ENCODE assay signal across 30 cellular contexts in genomic region chr11:87391501-87391900, GRCh38.
"Had no signal": no experiment of that assay in that cellular context is flagged by ENCODE, and none has a peak within 500 bp of the region (broad histone marks: within the 10 kb centered on the region; RNA-seq: fewer than 3 reads in every experiment).

No MANE protein-coding gene starts in this region.

- ATAC-seq: activated T-helper 17 cell treated with anti-CD3 and anti-CD28 coated beads, Interleukin-2, amount 50 U/mL, for 72 hours; left lung; right lobe of liver; SK-N-SH treated with all-trans-retinoic acid at 6 μM for 48 hours; stimulated activated naive CD8-positive, alpha-beta T cell treated with anti-CD3 and anti-CD28 coated beads, Interleukin-15, Interleukin-2, amounts not matched to agents 100 U/mL and 50 U/mL, for 24 hours; T-helper 17 cell had no signal

- H3K9me3 Mint-ChIP-seq: activated CD4-positive, alpha-beta memory T cell treated with anti-CD3 and anti-CD28 coated beads, Interleukin-2, amount 10 ng/mL, durations not matched to agents 7 days and 5 days; type B pancreatic cell had no signal

- H3K36me3 Mint-ChIP-seq: type B pancreatic cell had no signal

- H3K27me3 Mint-ChIP-seq: T-helper 17 cell, type B pancreatic cell had no signal

- H3K9me3 ChIP-seq: right lobe of liver, thoracic aorta had no signal

- H3K4me1 ChIP-seq: left lung, parathyroid adenoma, uterus had no signal

- H3K4me3 ChIP-seq: coronary artery, dorsolateral prefrontal cortex, heart left ventricle, left lung, right lobe of liver, skin epidermis, thoracic aorta, uterus had no signal

- H3K4me3 Mint-ChIP-seq: activated CD4-positive, alpha-beta memory T cell treated with anti-CD3 and anti-CD28 coated beads, Interleukin-2, amount 10 ng/mL, durations not matched to agents 7 days and 5 days; activated CD4-positive, alpha-beta T cell treated with anti-CD3 and anti-CD28 coated beads, Interleukin-2, amount 10 ng/mL, durations not matched to agents 7 days and 5 days; activated T-cell treated with anti-CD3 and anti-CD28 coated beads, Interleukin-2, amount 50 U/mL, for 24 hours; activated T-helper 17 cell treated with anti-CD3 and anti-CD28 coated beads, Interleukin-2, amount 50 U/mL, for 72 hours; T-helper 17 cell; type B pancreatic cell had no signal

- H3K27ac Mint-ChIP-seq: activated CD4-positive, alpha-beta memory T cell treated with anti-CD3 and anti-CD28 coated beads, Interleukin-2, amount 10 ng/mL, durations not matched to agents 7 days and 5 days; activated CD4-positive, alpha-beta T cell treated with anti-CD3 and anti-CD28 coated beads, Interleukin-2, amount 10 ng/mL, durations not matched to agents 7 days and 5 days; activated T-cell treated with anti-CD3 and anti-CD28 coated beads, Interleukin-2, amount 50 U/mL, for 24 hours; activated T-helper 17 cell treated with anti-CD3 and anti-CD28 coated beads, Interleukin-2, amount 50 U/mL, for 72 hours; T-helper 17 cell; type B pancreatic cell had no signal

- H3K4me1 Mint-ChIP-seq: activated CD4-positive, alpha-beta memory T cell treated with anti-CD3 and anti-CD28 coated beads, Interleukin-2, amount 10 ng/mL, durations not matched to agents 7 days and 5 days; activated CD4-positive, alpha-beta T cell treated with anti-CD3 and anti-CD28 coated beads, Interleukin-2, amount 10 ng/mL, durations not matched to agents 7 days and 5 days; activated T-helper 17 cell treated with anti-CD3 and anti-CD28 coated beads, Interleukin-2, amount 50 U/mL, for 72 hours; T-helper 17 cell had no signal

- H3K9ac ChIP-seq: parathyroid adenoma had no signal

- DNase-seq: activated CD4-positive, alpha-beta memory T cell treated with anti-CD3 and anti-CD28 coated beads, Interleukin-2, amount 10 ng/mL, durations not matched to agents 7 days and 5 days; activated CD4-positive, alpha-beta T cell treated with anti-CD3 and anti-CD28 coated beads for 1 hour; activated CD4-positive, alpha-beta T cell treated with anti-CD3 and anti-CD28 coated beads, Interleukin-2, amount 10 ng/mL, durations not matched to agents 7 days and 5 days; activated CD8-positive, alpha-beta memory T cell treated with anti-CD3 and anti-CD28 coated beads, Interleukin-2, amount 50 U/mL, for 48 hours; activated gamma-delta T cell treated with Interleukin-2 at 50 U/mL for 16 hours; activated naive CD4-positive, alpha-beta T cell treated with anti-CD3 and anti-CD28 coated beads, Interleukin-2, amount 50 U/mL, for 16 hours; activated T-cell treated with anti-CD3 and anti-CD28 coated beads, Interleukin-2, amount 50 U/mL, for 24 hours; amygdala; cerebellar nuclear complex; dorsolateral prefrontal cortex; effector memory CD4-positive, alpha-beta T cell; foreskin fibroblast; heart left ventricle; kidney glomerular epithelial cell; left lung; nucleus accumbens; right lobe of liver; stimulated activated CD4-positive, alpha-beta T cell treated with anti-CD3 and anti-CD28 coated beads, Interleukin-12 subunit alpha, Interleukin-12 subunit beta, amount 100 ng/mL, for 4 hours; stimulated activated CD4-positive, alpha-beta T cell treated with anti-CD3 and anti-CD28 coated beads, Interleukin-4, amount 100 ng/mL, for 1 hour; stimulated activated naive CD8-positive, alpha-beta T cell treated with anti-CD3 and anti-CD28 coated beads, Interleukin-15, Interleukin-2, amounts not matched to agents 100 U/mL and 50 U/mL, for 24 hours; T-helper 17 cell; T1000; uterus had no signal

- H3K36me3 ChIP-seq: heart left ventricle, left lung, right lobe of liver, thoracic aorta, uterus had no signal

- H3K27ac ChIP-seq: dorsolateral prefrontal cortex, left lung, parathyroid adenoma, right lobe of liver, skin epidermis, uterus had no signal

- H3K27me3 ChIP-seq: dorsolateral prefrontal cortex, heart left ventricle, left lung, right lobe of liver, uterus had no signal
